26 cellular contexts compared by ENCODE assay signal in genomic region chr1:47460040-47460439, GRCh38.
"Had no signal": no experiment of that assay in that cellular context is flagged by ENCODE, and none has a peak within 500 bp of the region (broad histone marks: within the 10 kb centered on the region; RNA-seq: fewer than 3 reads in every experiment).

No MANE protein-coding gene starts in this region.

- DNase-seq: heart right ventricle; immature natural killer cell; islet precursor cell; left ventricle myocardium inferior; mesendoderm; mucosa of descending colon; naive thymus-derived CD4-positive, alpha-beta T cell; nucleus accumbens; pancreas; posterior cingulate gyrus; retina; right cardiac atrium; spleen; stimulated activated CD4-positive, alpha-beta T cell treated with anti-CD3 and anti-CD28 coated beads, Interleukin-4, amount 100 ng/mL, for 24 hours; stimulated activated naive CD4-positive, alpha-beta T cell; tibial artery; trophoblast cell; upper lobe of right lung had no signal

- H3K36me3 ChIP-seq: heart right ventricle, left ventricle myocardium inferior, pancreas, prostate gland, spleen, suprapubic skin, thoracic aorta, tibial artery, upper lobe of right lung had no signal

- H3K4me1 ChIP-seq: heart right ventricle, left ventricle myocardium inferior, prostate gland, spleen, suprapubic skin, tibial artery, upper lobe of right lung had no signal

- ATAC-seq: heart right ventricle; mucosa of descending colon; naive thymus-derived CD4-positive, alpha-beta T cell; natural killer cell treated with Interleukin-12 subunit alpha and Interleukin-12 subunit beta and Interleukin-15 and Interleukin-18, amount 100 ng/mL, for 72 hours; pancreas; right cardiac atrium; sciatic nerve; upper lobe of right lung had no signal

- H3K4me3 ChIP-seq: heart right ventricle, hepatocyte, left ventricle myocardium inferior, lung, mucosa of descending colon, pancreas, prostate gland, skin epidermis, spleen, suprapubic skin, thoracic aorta, tibial artery, upper lobe of right lung had no signal

- H3K9me3 ChIP-seq: heart right ventricle, mucosa of descending colon, pancreas, prostate gland, spleen, suprapubic skin, thoracic aorta, tibial artery, upper lobe of right lung had no signal

- H3K27ac ChIP-seq: heart right ventricle, hepatocyte, left ventricle myocardium inferior, pancreas, prostate gland, skin epidermis, spleen, suprapubic skin, thoracic aorta, tibial artery, upper lobe of right lung had no signal
